Comparison of ENCODE assay signal across 1 cellular context in genomic region chr3:13463618-13464400, GRCh38.
TF ChIP-seq lines count a peak whose summit lies in the region.

No MANE protein-coding gene starts in this region.

TF ChIP-seq in H1, 55 proteins besides CTCF, POLR2A, EP300 and RAD21 (continued from another document):
- TF ChIP-seq RFX5 (IDR thresholded peaks at IDR 0.05; ENCODE audit: borderline replicate concordance, low read depth, low read length) (no peak), POLR2AphosphoS5 (IDR thresholded peaks at IDR 0.05; ENCODE audit: low read depth, low read length) (no peak), SP4 (IDR thresholded peaks at IDR 0.05; ENCODE audit: low read length) (no peak), ATF2 (IDR thresholded peaks at IDR 0.05; ENCODE audit: low read length) (no peak), CTBP2 (IDR thresholded peaks at IDR 0.05; ENCODE audit: borderline replicate concordance, insufficient read depth, insufficient read length, low read length) (no peak), CEBPB (IDR thresholded peaks at IDR 0.05; ENCODE audit: low read depth, low read length) (no peak)
